2 cellular contexts compared by ENCODE assay signal in the genomic region with DNA sequence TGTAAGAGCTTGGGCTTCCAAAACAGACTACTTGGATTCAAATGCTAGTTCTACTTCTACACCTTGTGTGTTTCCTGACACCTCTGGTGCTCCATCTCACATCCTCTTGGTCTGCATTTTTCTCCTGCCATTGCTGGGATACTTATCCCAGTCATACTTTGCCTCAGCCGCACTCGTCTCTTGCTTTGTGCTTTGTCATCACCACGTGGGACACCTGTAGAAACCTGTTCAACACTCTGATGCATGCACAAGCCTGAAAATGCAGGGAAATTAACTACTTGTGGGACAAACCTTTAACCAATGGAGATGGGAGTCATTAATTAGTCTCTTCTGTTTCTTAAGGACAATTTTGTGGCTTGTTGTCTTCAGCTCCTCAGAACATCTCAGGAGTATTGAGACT.
TF ChIP-seq lines count a peak whose summit lies in the region.

No MANE protein-coding gene starts in this region.

TF ChIP-seq in GM23338, 12 proteins besides CTCF, POLR2A, EP300 and RAD21 (continues in another document):
- TF ChIP-seq POLR2AphosphoS5 (IDR thresholded peaks at IDR 0.05; ENCODE audit: low read depth), result no peak
- no peak for TF ChIP-seq CREB1 (CRISPR knock-in tag; IDR thresholded peaks at IDR 0.05; ENCODE audit: low read depth)
- no peak for TF ChIP-seq EZH2 (IDR thresholded peaks at IDR 0.05; ENCODE audit: low read depth, unreplicated experiment)
- no peak for TF ChIP-seq EZH2phosphoT487 (IDR thresholded peaks at IDR 0.05; ENCODE audit: unreplicated experiment)
- TF ChIP-seq, protein P1, sequence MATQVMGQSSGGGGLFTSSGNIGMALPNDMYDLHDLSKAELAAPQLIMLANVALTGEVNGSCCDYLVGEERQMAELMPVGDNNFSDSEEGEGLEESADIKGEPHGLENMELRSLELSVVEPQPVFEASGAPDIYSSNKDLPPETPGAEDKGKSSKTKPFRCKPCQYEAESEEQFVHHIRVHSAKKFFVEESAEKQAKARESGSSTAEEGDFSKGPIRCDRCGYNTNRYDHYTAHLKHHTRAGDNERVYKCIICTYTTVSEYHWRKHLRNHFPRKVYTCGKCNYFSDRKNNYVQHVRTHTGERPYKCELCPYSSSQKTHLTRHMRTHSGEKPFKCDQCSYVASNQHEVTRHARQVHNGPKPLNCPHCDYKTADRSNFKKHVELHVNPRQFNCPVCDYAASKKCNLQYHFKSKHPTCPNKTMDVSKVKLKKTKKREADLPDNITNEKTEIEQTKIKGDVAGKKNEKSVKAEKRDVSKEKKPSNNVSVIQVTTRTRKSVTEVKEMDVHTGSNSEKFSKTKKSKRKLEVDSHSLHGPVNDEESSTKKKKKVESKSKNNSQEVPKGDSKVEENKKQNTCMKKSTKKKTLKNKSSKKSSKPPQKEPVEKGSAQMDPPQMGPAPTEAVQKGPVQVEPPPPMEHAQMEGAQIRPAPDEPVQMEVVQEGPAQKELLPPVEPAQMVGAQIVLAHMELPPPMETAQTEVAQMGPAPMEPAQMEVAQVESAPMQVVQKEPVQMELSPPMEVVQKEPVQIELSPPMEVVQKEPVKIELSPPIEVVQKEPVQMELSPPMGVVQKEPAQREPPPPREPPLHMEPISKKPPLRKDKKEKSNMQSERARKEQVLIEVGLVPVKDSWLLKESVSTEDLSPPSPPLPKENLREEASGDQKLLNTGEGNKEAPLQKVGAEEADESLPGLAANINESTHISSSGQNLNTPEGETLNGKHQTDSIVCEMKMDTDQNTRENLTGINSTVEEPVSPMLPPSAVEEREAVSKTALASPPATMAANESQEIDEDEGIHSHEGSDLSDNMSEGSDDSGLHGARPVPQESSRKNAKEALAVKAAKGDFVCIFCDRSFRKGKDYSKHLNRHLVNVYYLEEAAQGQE (IDR thresholded peaks at IDR 0.05; ENCODE audit: unreplicated experiment), result no peak
- TF ChIP-seq, protein P2, sequence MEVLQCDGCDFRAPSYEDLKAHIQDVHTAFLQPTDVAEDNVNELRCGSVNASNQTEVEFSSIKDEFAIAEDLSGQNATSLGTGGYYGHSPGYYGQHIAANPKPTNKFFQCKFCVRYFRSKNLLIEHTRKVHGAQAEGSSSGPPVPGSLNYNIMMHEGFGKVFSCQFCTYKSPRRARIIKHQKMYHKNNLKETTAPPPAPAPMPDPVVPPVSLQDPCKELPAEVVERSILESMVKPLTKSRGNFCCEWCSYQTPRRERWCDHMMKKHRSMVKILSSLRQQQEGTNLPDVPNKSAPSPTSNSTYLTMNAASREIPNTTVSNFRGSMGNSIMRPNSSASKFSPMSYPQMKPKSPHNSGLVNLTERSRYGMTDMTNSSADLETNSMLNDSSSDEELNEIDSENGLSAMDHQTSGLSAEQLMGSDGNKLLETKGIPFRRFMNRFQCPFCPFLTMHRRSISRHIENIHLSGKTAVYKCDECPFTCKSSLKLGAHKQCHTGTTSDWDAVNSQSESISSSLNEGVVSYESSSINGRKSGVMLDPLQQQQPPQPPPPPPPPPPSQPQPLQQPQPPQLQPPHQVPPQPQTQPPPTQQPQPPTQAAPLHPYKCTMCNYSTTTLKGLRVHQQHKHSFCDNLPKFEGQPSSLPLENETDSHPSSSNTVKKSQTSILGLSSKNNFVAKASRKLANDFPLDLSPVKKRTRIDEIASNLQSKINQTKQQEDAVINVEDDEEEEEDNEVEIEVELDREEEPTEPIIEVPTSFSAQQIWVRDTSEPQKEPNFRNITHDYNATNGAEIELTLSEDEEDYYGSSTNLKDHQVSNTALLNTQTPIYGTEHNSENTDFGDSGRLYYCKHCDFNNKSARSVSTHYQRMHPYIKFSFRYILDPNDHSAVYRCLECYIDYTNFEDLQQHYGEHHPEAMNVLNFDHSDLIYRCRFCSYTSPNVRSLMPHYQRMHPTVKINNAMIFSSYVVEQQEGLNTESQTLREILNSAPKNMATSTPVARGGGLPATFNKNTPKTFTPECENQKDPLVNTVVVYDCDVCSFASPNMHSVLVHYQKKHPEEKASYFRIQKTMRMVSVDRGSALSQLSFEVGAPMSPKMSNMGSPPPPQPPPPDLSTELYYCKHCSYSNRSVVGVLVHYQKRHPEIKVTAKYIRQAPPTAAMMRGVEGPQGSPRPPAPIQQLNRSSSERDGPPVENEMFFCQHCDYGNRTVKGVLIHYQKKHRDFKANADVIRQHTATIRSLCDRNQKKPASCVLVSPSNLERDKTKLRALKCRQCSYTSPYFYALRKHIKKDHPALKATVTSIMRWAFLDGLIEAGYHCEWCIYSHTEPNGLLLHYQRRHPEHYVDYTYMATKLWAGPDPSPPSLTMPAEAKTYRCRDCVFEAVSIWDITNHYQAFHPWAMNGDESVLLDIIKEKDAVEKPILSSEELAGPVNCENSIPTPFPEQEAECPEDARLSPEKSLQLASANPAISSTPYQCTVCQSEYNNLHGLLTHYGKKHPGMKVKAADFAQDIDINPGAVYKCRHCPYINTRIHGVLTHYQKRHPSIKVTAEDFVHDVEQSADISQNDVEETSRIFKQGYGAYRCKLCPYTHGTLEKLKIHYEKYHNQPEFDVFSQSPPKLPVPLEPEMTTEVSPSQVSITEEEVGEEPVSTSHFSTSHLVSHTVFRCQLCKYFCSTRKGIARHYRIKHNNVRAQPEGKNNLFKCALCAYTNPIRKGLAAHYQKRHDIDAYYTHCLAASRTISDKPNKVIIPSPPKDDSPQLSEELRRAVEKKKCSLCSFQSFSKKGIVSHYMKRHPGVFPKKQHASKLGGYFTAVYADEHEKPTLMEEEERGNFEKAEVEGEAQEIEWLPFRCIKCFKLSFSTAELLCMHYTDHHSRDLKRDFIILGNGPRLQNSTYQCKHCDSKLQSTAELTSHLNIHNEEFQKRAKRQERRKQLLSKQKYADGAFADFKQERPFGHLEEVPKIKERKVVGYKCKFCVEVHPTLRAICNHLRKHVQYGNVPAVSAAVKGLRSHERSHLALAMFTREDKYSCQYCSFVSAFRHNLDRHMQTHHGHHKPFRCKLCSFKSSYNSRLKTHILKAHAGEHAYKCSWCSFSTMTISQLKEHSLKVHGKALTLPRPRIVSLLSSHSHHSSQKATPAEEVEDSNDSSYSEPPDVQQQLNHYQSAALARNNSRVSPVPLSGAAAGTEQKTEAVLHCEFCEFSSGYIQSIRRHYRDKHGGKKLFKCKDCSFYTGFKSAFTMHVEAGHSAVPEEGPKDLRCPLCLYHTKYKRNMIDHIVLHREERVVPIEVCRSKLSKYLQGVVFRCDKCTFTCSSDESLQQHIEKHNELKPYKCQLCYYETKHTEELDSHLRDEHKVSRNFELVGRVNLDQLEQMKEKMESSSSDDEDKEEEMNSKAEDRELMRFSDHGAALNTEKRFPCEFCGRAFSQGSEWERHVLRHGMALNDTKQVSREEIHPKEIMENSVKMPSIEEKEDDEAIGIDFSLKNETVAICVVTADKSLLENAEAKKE (CRISPR knock-in tag; IDR thresholded peaks at IDR 0.05), result no peak
- no peak for TF ChIP-seq ZNF331 (CRISPR knock-in tag; IDR thresholded peaks at IDR 0.05; ENCODE audit: low read depth)
- TF ChIP-seq NANOG (IDR thresholded peaks at IDR 0.05; ENCODE audit: borderline replicate concordance), result no peak
- no peak for TF ChIP-seq JUNB (IDR thresholded peaks at IDR 0.05; ENCODE audit: unreplicated experiment)
- TF ChIP-seq ZNF114 (CRISPR knock-in tag; IDR thresholded peaks at IDR 0.05), result no peak
- TF ChIP-seq STAT1 (IDR thresholded peaks at IDR 0.05; ENCODE audit: unreplicated experiment), result no peak

TF ChIP-seq in H1, 55 proteins besides CTCF, POLR2A, EP300 and RAD21:
- TF ChIP-seq NANOG (IDR thresholded peaks at IDR 0.05; ENCODE audit: insufficient read depth, low read depth, low read length, poor library complexity, severe bottlenecking) (no peak), GABPA (IDR thresholded peaks at IDR 0.05; ENCODE audit: borderline replicate concordance, insufficient read depth, low read length) (no peak)
TF ChIP-seq in H1: peak in this region for 0.
